ENCODE assay signal across 29 cellular contexts in genomic region chr16:46591257-46591656, GRCh38.
"Had no signal": no experiment of that assay in that cellular context is flagged by ENCODE, and none has a peak within 500 bp of the region (broad histone marks: within the 10 kb centered on the region; RNA-seq: fewer than 3 reads in every experiment).

No MANE protein-coding gene starts in this region.

- H2AFZ ChIP-seq: hepatocyte had no signal

- H3K27me3 ChIP-seq: hepatocyte, pancreas, sigmoid colon, tibial nerve, uterus had no signal

- FAIRE-seq: pancreas, small intestine had no signal

- H3K4me1 ChIP-seq: left ventricle myocardium inferior, pancreas, prostate gland, sigmoid colon, tibial nerve, uterus had no signal

- H3K4me3 Mint-ChIP-seq: memory B cell; naive thymus-derived CD4-positive, alpha-beta T cell; nephron; neural crest cell; stimulated activated memory B cell treated with anti-CD40 and anti-IgM and Interleukin-4, amounts not matched to agents 10 μg/mL and 1 μg/mL and 100 μg/mL, for 72 hours; stimulated activated naive CD8-positive, alpha-beta T cell treated with anti-CD3 and anti-CD28 coated beads, Interleukin-15, amount 100 ng/mL, for 72 hours; type B pancreatic cell had no signal

- DNase-seq: islet precursor cell; left ventricle myocardium inferior; midbrain; mucosa of descending colon; naive thymus-derived CD4-positive, alpha-beta T cell; nucleus accumbens; pancreas; posterior cingulate gyrus; retina; right cardiac atrium; sigmoid colon; small intestine; stimulated activated CD4-positive, alpha-beta T cell treated with anti-CD3 and anti-CD28 coated beads, Interleukin-1b, Interleukin-23, amount 100 ng/mL, for 48 hours; stimulated activated CD4-positive, alpha-beta T cell treated with anti-CD3 and anti-CD28 coated beads, Interleukin-2, amount 100 ng/mL, for 48 hours; stimulated activated CD4-positive, alpha-beta T cell treated with anti-CD3 and anti-CD28 coated beads, Interleukin-4, amount 100 ng/mL, for 4 hours; stimulated activated CD8-positive, alpha-beta memory T cell treated with anti-CD3 and anti-CD28 coated beads, Interleukin-4, amount 100 ng/mL, for 48 hours; stimulated activated naive CD4-positive, alpha-beta T cell treated with Interleukin-2 at 50 U/mL for 16 hours; stimulated activated naive CD8-positive, alpha-beta T cell treated with anti-CD3 and anti-CD28 coated beads, Interleukin-15, amount 100 ng/mL, for 72 hours; substantia nigra; uterus had no signal

- H3K27ac Mint-ChIP-seq: memory B cell; naive thymus-derived CD4-positive, alpha-beta T cell; nephron; stimulated activated memory B cell treated with anti-CD40 and anti-IgM and Interleukin-4, amounts not matched to agents 10 μg/mL and 1 μg/mL and 100 μg/mL, for 72 hours; stimulated activated naive CD8-positive, alpha-beta T cell treated with anti-CD3 and anti-CD28 coated beads, Interleukin-15, amount 100 ng/mL, for 72 hours; type B pancreatic cell had no signal

- H3K27ac ChIP-seq: hepatocyte, left ventricle myocardium inferior, pancreas, prostate gland, sigmoid colon, tibial nerve, uterus had no signal

- H3K4me2 ChIP-seq: hepatocyte had no signal

- H3K9me3 ChIP-seq: pancreas, prostate gland, sigmoid colon, uterus had no signal

- H3K4me1 Mint-ChIP-seq: memory B cell; nephron; neural crest cell; stimulated activated memory B cell treated with anti-CD40 and anti-IgM and Interleukin-4, amounts not matched to agents 10 μg/mL and 1 μg/mL and 100 μg/mL, for 72 hours; stimulated activated naive CD8-positive, alpha-beta T cell treated with anti-CD3 and anti-CD28 coated beads, Interleukin-15, amount 100 ng/mL, for 72 hours had no signal

- H3K4me3 ChIP-seq: hepatocyte, left ventricle myocardium inferior, lung, mucosa of descending colon, pancreas, prostate gland, sigmoid colon, tibial nerve, uterus had no signal

- H3K36me3 ChIP-seq: left ventricle myocardium inferior, pancreas, prostate gland, sigmoid colon, tibial nerve, uterus had no signal

- H3K27me3 Mint-ChIP-seq: memory B cell; stimulated activated memory B cell treated with anti-CD40 and anti-IgM and Interleukin-4, amounts not matched to agents 10 μg/mL and 1 μg/mL and 100 μg/mL, for 72 hours; stimulated activated naive CD8-positive, alpha-beta T cell treated with anti-CD3 and anti-CD28 coated beads, Interleukin-15, amount 100 ng/mL, for 72 hours; type B pancreatic cell had no signal

- ATAC-seq: mucosa of descending colon; naive thymus-derived CD4-positive, alpha-beta T cell; pancreas; right cardiac atrium; stimulated activated memory B cell treated with anti-CD40 and anti-IgM and Interleukin-4, amounts not matched to agents 10 μg/mL and 1 μg/mL and 100 μg/mL, for 72 hours; stimulated activated naive CD8-positive, alpha-beta T cell treated with anti-CD3 and anti-CD28 coated beads, Interleukin-15, amount 100 ng/mL, for 72 hours had no signal
